ENCODE assay signal across 1 cellular context in the genomic region with DNA sequence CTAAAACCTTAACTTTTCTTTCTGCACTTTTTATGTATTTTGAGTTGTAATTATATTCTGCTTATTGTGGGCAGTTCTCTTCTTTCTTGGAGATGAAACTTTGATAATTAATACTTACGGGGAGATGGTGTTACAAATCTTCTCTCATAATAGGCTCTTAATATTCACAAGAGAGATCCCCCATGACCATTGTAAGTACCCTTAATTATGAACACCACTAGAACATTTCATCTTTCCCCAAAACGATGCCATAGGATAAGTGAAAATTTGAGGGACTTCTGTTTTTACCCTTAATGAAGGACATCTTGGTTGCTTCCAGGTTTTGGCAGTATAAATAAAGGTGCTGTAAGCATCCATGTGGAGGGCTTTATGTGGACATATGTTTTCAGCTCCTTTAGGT.
TF ChIP-seq lines count a peak whose summit lies in the region.

No MANE protein-coding gene starts in this region.

TF ChIP-seq in HEK293, 187 proteins besides CTCF, POLR2A, EP300 and RAD21 (continued from another document):
- no peak for TF ChIP-seq ZNF138 (tag by site-specific recombination; IDR thresholded peaks at IDR 0.05; ENCODE audit: borderline replicate concordance)
- TF ChIP-seq ZNF555 (tag by site-specific recombination; conservative IDR thresholded peaks at IDR 0.05), result no peak
- no peak for TF ChIP-seq ZNF791 (tag by site-specific recombination; IDR thresholded peaks at IDR 0.05)
